In the genomic region with DNA sequence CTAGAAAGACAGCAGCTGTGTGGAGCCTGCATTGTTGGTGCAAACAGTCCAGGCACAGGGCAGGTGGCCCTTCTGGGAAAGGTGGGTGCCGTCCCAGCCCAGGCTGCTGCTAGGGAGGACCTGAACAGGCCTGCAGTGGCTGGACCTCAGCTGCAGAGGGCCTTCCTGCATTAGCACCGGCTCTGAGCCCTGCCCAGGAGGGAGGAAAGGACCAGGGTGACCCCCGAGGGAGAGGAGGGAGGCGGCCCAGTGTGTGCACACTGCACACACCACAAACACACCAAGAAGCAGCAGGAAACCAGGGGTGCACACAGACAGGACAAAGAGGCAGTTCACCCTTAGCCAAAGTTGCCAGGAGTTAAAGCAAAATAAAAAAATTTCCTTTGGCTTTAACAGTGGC, we compare ENCODE assay signal across 20 cellular contexts. TPM values are rescaled to one million over a fixed set of nuclear protein-coding genes. Genes with fewer than 3 reads are reported as not detected.
A peak's percentile ranks its signal among the peaks of the same experiment; 100 is the strongest.
DNase-seq lines count a peak whose midpoint lies in the region; ATAC-seq, FAIRE-seq and TF ChIP-seq lines count a peak whose summit lies in the region.
"Had no signal": no experiment of that assay in that cellular context is flagged by ENCODE, and none has a peak within 500 bp of the region (broad histone marks: within the 10 kb centered on the region; RNA-seq: fewer than 3 reads in every experiment).

No MANE protein-coding gene starts in this region.

- no peak overlapping the region for H3K4me2 ChIP-seq in HepG2 (ENCODE audit: low read depth, low read length)
- H3K4me2 ChIP-seq: KMS-11, neural progenitor cell had no signal

- intact Hi-C loops in Panc1 (cut with micrococcal nuclease; ENCODE audit: unreplicated experiment) (no loop called here), HepG2 (cut with micrococcal nuclease; ENCODE audit: unreplicated experiment) (no loop called here)

- in situ Hi-C loops in Panc1 (cut with HindIII; ENCODE audit: low pct_unique_long_range_greater_than_20kb, low sequenced_read_pairs), result no loop called here
- in situ Hi-C loops in HepG2 (cut with HindIII; ENCODE audit: extremely low pct_ligation_motif_present, low pct_unique_long_range_greater_than_20kb), result no loop called here

- H3K4me3 ChIP-seq in Panc1 (ENCODE audit: low read depth in 2 of 2, low read length in 2 of 2), result no peak overlapping the region
- H3K4me3 ChIP-seq in HepG2 (replicated peaks in 1 of 3; ENCODE audit: insufficient read depth in 1 of 3, low read depth in 2 of 3, low read length in 3 of 3), result no peak overlapping the region
- H3K4me3 ChIP-seq: lower lobe of right lung, neural progenitor cell, prostate gland had no signal

- WGBS in HepG2 (ENCODE audit: low lambda C conversion rate), result 85% methylated on average over 3 of the region's 4 CpGs

- H3K27me3 ChIP-seq in Panc1 (ENCODE audit: control insufficient read depth, insufficient read depth, low read length), result no peaks in the 10 kb centered on the region
- no peaks in the 10 kb centered on the region for H3K27me3 ChIP-seq in HepG2 (ENCODE audit: control insufficient read depth in 1 of 2, insufficient read depth in 2 of 2, low read length in 2 of 2)
- H3K27me3 ChIP-seq: brain microvascular endothelial cell, neural progenitor cell had no signal

- peak; percentile 74 for ATAC-seq in Panc1
- peak; percentile 75 for ATAC-seq in HepG2
- ATAC-seq: activated T-helper 17 cell treated with anti-CD3 and anti-CD28 coated beads, Interleukin-2, amount 50 U/mL, for 72 hours had no signal

- no peak for TF ChIP-seq POLR2A in HepG2 (IDR thresholded peaks at IDR 0.05; ENCODE audit: insufficient read depth in 1 of 2, low read depth in 2 of 2, low read length in 2 of 2)

- TF ChIP-seq EP300 in HepG2 (IDR thresholded peaks at IDR 0.05; ENCODE audit: low read depth in 2 of 2, low read length in 2 of 2), result no peak
- TF ChIP-seq EP300 in HepG2 (CRISPR knock-in tag; IDR thresholded peaks at IDR 0.05; ENCODE audit: borderline replicate concordance), result no peak

- TF ChIP-seq CTCF in GM10266 (IDR thresholded peaks at IDR 0.05; ENCODE audit: control insufficient read depth, insufficient read depth, low read depth, missing control alignments), result peak; percentile 16
- no peak for TF ChIP-seq CTCF in Panc1 (IDR thresholded peaks at IDR 0.05)
- no peak for TF ChIP-seq CTCF in HepG2 (CRISPR knock-in tag; IDR thresholded peaks at IDR 0.05)

- no peaks in the 10 kb centered on the region for H4K20me1 ChIP-seq in HepG2 (ENCODE audit: insufficient read depth, low read length)

- no peak overlapping the region for H2AFZ ChIP-seq in HepG2 (ENCODE audit: low read length)
- H2AFZ ChIP-seq: neural progenitor cell had no signal

- H3K27ac ChIP-seq in Panc1 (ENCODE audit: low read length), result no peak overlapping the region
- no peak overlapping the region for H3K27ac ChIP-seq in HepG2 (ENCODE audit: extremely low read length, insufficient read depth, low read length)
- H3K27ac ChIP-seq: brain microvascular endothelial cell, KMS-11, lower lobe of right lung, prostate gland, WERI-Rb-1 had no signal

- H3K9me3 ChIP-seq in Panc1 (ENCODE audit: control insufficient read depth, insufficient read depth, low read depth, low read length), result no peaks in the 10 kb centered on the region
- H3K9me3 ChIP-seq in HepG2 (ENCODE audit: low read length), result no peaks in the 10 kb centered on the region
- H3K9me3 ChIP-seq: lower lobe of right lung, prostate gland had no signal

- DNase-seq in GM10266 (ENCODE audit: extremely low spot score) (no peak), Panc1 (ENCODE audit: low read depth, low spot score) (no peak), HepG2 (ENCODE audit: low spot score) (no peak), NAMALWA (ENCODE audit: low spot score) (no peak), ureter (ENCODE audit: low spot score) (no peak), NCI-H2171 treated with DMSO at 0.1 percent for 48 hours (lab: John Stamatoyannopoulos, UW) (no peak)
- DNase-seq: brain microvascular endothelial cell, cortex of kidney, HFFc6, kidney, lower lobe of right lung, MV-4-11, NCI-H1694 treated with DMSO at 0.1 percent for 48 hours, substantia nigra, WERI-Rb-1 had no signal

- no peak for TF ChIP-seq RAD21 in HepG2 (CRISPR knock-in tag; IDR thresholded peaks at IDR 0.05)

- no peaks in the 10 kb centered on the region for H3K79me2 ChIP-seq in HepG2 (ENCODE audit: insufficient read depth, low read length)

- H3K9ac ChIP-seq in HepG2 (ENCODE audit: insufficient read depth, low read depth, low read length), result no peak overlapping the region
- H3K9ac ChIP-seq: KMS-11, neural progenitor cell had no signal

- FAIRE-seq in HepG2 (lab: Jason Lieb, UNC), result no peak
- FAIRE-seq: kidney, urothelium cell line had no signal

- BruUV-seq in Panc1 (replicated peaks; lab: Mats Ljungman, UMichigan) (no TSS peak), HepG2 (replicated peaks; lab: Mats Ljungman, UMichigan) (no TSS peak)

- POLR2A ChIA-PET in Panc1 (lab: Charles Lee) (no interaction called here), HepG2 (lab: Yijun Ruan, JAX) (interaction anchor here (1.4 kb wide), 1 partner anchor 8 kb away, joined by 4 read pairs; a partner anchor contains a TSS)

- H3K4me1 ChIP-seq in Panc1 (ENCODE audit: control insufficient read depth, insufficient read depth, low read length) (peaks cover 3% of the 10 kb centered on the region; the same call in 1 of the 2 replicates), HepG2 (ENCODE audit: insufficient read depth, low read length) (peaks cover 12% of the 10 kb centered on the region; the same call in 1 of the 2 replicates)
- H3K4me1 ChIP-seq: lower lobe of right lung, neural progenitor cell, prostate gland had no signal

- H3K36me3 ChIP-seq in Panc1 (ENCODE audit: control insufficient read depth, insufficient read depth, low read length), result no peaks in the 10 kb centered on the region
- H3K36me3 ChIP-seq in HepG2 (replicated peaks in 1 of 2; ENCODE audit: control insufficient read depth in 1 of 2, insufficient read depth in 2 of 2, low read length in 2 of 2), result peaks cover 9 to 28% of the 10 kb centered on the region in 2 experiments; a peak in 4 of 5 replicates
- H3K36me3 ChIP-seq: brain microvascular endothelial cell, neural progenitor cell, prostate gland had no signal

- CTCF ChIA-PET in Panc1 (lab: Charles Lee), result no interaction called here
- CTCF ChIA-PET in HepG2 (lab: Yijun Ruan, JAX; ENCODE audit: low intra/inter-chr PET ratio, low total read pairs), result no interaction called here

RNA-seq across cellular contexts. Expression of a gene that starts 8.0 kb away (rescaled TPM):
- total RNA-seq in Panc1 (2021; ENCODE audit: unreplicated experiment) (116 TPM), HepG2 (2016; rRNA removed; fragmentation: Illumina TruSeq; extraction: Trizol) (77.1 and 77.9 TPM in 2 replicates), ureter (43.0 TPM)
- polyA plus RNA-seq in Panc1 (2012; ENCODE audit: insufficient read length), result 116 TPM
- total RNA-seq in HepG2 (2016; cell fraction: cytosol; rRNA removed; fragmentation: Illumina TruSeq; extraction: Trizol; ENCODE audit: low read depth), result 37.0 and 40.3 TPM in 2 replicates
- 75.8 and 78.5 TPM in 2 replicates for total RNA-seq in HepG2 (2016; cell fraction: insoluble cytoplasmic fraction; rRNA removed; fragmentation: Illumina TruSeq; extraction: Trizol)
- 82.5 and 88.7 TPM in 2 replicates for total RNA-seq in HepG2 (2016; cell fraction: membrane; rRNA removed; fragmentation: Illumina TruSeq; extraction: Trizol)
- 27.7 and 31.2 TPM in 2 replicates for total RNA-seq in HepG2 (2016; cell fraction: nucleus; rRNA removed; fragmentation: Illumina TruSeq; extraction: Trizol)
- 18.0 and 23.8 TPM in 2 replicates for polyA plus RNA-seq in HepG2 (2011; rRNA removed)
- 15.3 and 23.5 TPM in 2 replicates for polyA plus RNA-seq in HepG2 (2011; cell fraction: cytosol; rRNA removed)
- 14.4 and 15.9 TPM in 2 replicates for polyA plus RNA-seq in HepG2 (2011; cell fraction: nucleus; rRNA removed)
- 14.5 and 23.5 TPM in 2 replicates for polyA plus RNA-seq in HepG2 (2012)
- polyA plus RNA-seq in HepG2 (2016; cell fraction: cytosol; fragmentation: Illumina TruSeq; extraction: Trizol; ENCODE audit: low read depth), result 28.3 and 31.0 TPM in 2 replicates
- 59.5 and 70.5 TPM in 2 replicates for polyA plus RNA-seq in HepG2 (2016; cell fraction: insoluble cytoplasmic fraction; fragmentation: Illumina TruSeq; extraction: Trizol; ENCODE audit: low read depth)
- polyA plus RNA-seq in HepG2 (2016; cell fraction: membrane; fragmentation: Illumina TruSeq; extraction: Trizol; ENCODE audit: low read depth), result 47.3 and 51.7 TPM in 2 replicates
- 43.9 and 45.1 TPM in 2 replicates for polyA plus RNA-seq in HepG2 (2016; cell fraction: nucleus; fragmentation: Illumina TruSeq; extraction: Trizol; ENCODE audit: insufficient read depth, low read depth)
- 89.6 and 210 TPM in 2 replicates for polyA minus RNA-seq in HepG2 (2011; rRNA and poly(A)+ RNA removed; ENCODE audit: low replicate concordance)
- polyA minus RNA-seq in HepG2 (2011; cell fraction: cytosol; rRNA and poly(A)+ RNA removed), result 28.3 and 32.7 TPM in 2 replicates
- 9.9 and 10.2 TPM in 2 replicates for polyA minus RNA-seq in HepG2 (2011; cell fraction: nucleus; rRNA and poly(A)+ RNA removed)

RNA-seq across cellular contexts. Expression of a gene that starts 15.3 kb away (rescaled TPM):
- total RNA-seq in Panc1 (2021; ENCODE audit: unreplicated experiment) (21.3 TPM), HepG2 (2016; rRNA removed; fragmentation: Illumina TruSeq; extraction: Trizol) (38.3 and 42.9 TPM in 2 replicates), ureter (11.8 TPM)
- 21.1 TPM for polyA plus RNA-seq in Panc1 (2012; ENCODE audit: insufficient read length)
- total RNA-seq in HepG2 (2016; cell fraction: cytosol; rRNA removed; fragmentation: Illumina TruSeq; extraction: Trizol; ENCODE audit: low read depth), result 129 and 144 TPM in 2 replicates
- total RNA-seq in HepG2 (2016; cell fraction: insoluble cytoplasmic fraction; rRNA removed; fragmentation: Illumina TruSeq; extraction: Trizol), result 34.3 and 45.4 TPM in 2 replicates
- total RNA-seq in HepG2 (2016; cell fraction: membrane; rRNA removed; fragmentation: Illumina TruSeq; extraction: Trizol), result 94.5 and 107 TPM in 2 replicates
- total RNA-seq in HepG2 (2016; cell fraction: nucleus; rRNA removed; fragmentation: Illumina TruSeq; extraction: Trizol), result 16.5 and 17.4 TPM in 2 replicates
- polyA plus RNA-seq in HepG2 (2011; rRNA removed), result 24.4 and 25.5 TPM in 2 replicates
- 21.8 and 27.1 TPM in 2 replicates for polyA plus RNA-seq in HepG2 (2011; cell fraction: cytosol; rRNA removed)
- 11.1 and 15.6 TPM in 2 replicates for polyA plus RNA-seq in HepG2 (2011; cell fraction: nucleus; rRNA removed)
- polyA plus RNA-seq in HepG2 (2012), result 14.0 and 18.0 TPM in 2 replicates
- 136 and 147 TPM in 2 replicates for polyA plus RNA-seq in HepG2 (2016; cell fraction: cytosol; fragmentation: Illumina TruSeq; extraction: Trizol; ENCODE audit: low read depth)
- 33.1 and 37.0 TPM in 2 replicates for polyA plus RNA-seq in HepG2 (2016; cell fraction: insoluble cytoplasmic fraction; fragmentation: Illumina TruSeq; extraction: Trizol; ENCODE audit: low read depth)
- polyA plus RNA-seq in HepG2 (2016; cell fraction: membrane; fragmentation: Illumina TruSeq; extraction: Trizol; ENCODE audit: low read depth), result 87.1 and 93.3 TPM in 2 replicates
- polyA plus RNA-seq in HepG2 (2016; cell fraction: nucleus; fragmentation: Illumina TruSeq; extraction: Trizol; ENCODE audit: insufficient read depth, low read depth), result 39.4 and 39.9 TPM in 2 replicates
- polyA minus RNA-seq in HepG2 (2011; rRNA and poly(A)+ RNA removed; ENCODE audit: low replicate concordance), result 14.3 and 48.1 TPM in 2 replicates
- polyA minus RNA-seq in HepG2 (2011; cell fraction: cytosol; rRNA and poly(A)+ RNA removed), result 4.0 and 7.8 TPM in 2 replicates
- polyA minus RNA-seq in HepG2 (2011; cell fraction: nucleus; rRNA and poly(A)+ RNA removed), result 7.0 and 7.9 TPM in 2 replicates

RNA-seq across cellular contexts. Expression of a gene that starts 15.5 kb away (rescaled TPM):
- 112 TPM for total RNA-seq in Panc1 (2021; ENCODE audit: unreplicated experiment)
- polyA plus RNA-seq in Panc1 (2012; ENCODE audit: insufficient read length), result 39.6 TPM
- total RNA-seq in HepG2 (2016; rRNA removed; fragmentation: Illumina TruSeq; extraction: Trizol), result 25.7 and 52.2 TPM in 2 replicates
- total RNA-seq in HepG2 (2016; cell fraction: cytosol; rRNA removed; fragmentation: Illumina TruSeq; extraction: Trizol; ENCODE audit: low read depth), result 59.1 and 64.2 TPM in 2 replicates
- total RNA-seq in HepG2 (2016; cell fraction: insoluble cytoplasmic fraction; rRNA removed; fragmentation: Illumina TruSeq; extraction: Trizol), result 20.9 and 52.7 TPM in 2 replicates
- total RNA-seq in HepG2 (2016; cell fraction: membrane; rRNA removed; fragmentation: Illumina TruSeq; extraction: Trizol), result 57.6 and 66.6 TPM in 2 replicates
- total RNA-seq in HepG2 (2016; cell fraction: nucleus; rRNA removed; fragmentation: Illumina TruSeq; extraction: Trizol), result 72.5 and 80.9 TPM in 2 replicates
- polyA plus RNA-seq in HepG2 (2011; rRNA removed), result 23.2 and 25.3 TPM in 2 replicates
- 4.8 and 9.4 TPM in 2 replicates for polyA plus RNA-seq in HepG2 (2011; cell fraction: cytosol; rRNA removed)
- 134 and 225 TPM in 2 replicates for polyA plus RNA-seq in HepG2 (2011; cell fraction: nucleus; rRNA removed)
- 14.9 and 21.3 TPM in 2 replicates for polyA plus RNA-seq in HepG2 (2012)
- polyA plus RNA-seq in HepG2 (2016; cell fraction: cytosol; fragmentation: Illumina TruSeq; extraction: Trizol; ENCODE audit: low read depth), result 4.1 and 5.2 TPM in 2 replicates
- 21.3 and 29.5 TPM in 2 replicates for polyA plus RNA-seq in HepG2 (2016; cell fraction: insoluble cytoplasmic fraction; fragmentation: Illumina TruSeq; extraction: Trizol; ENCODE audit: low read depth)
- polyA plus RNA-seq in HepG2 (2016; cell fraction: membrane; fragmentation: Illumina TruSeq; extraction: Trizol; ENCODE audit: low read depth), result 11.4 and 13.7 TPM in 2 replicates
- 185 and 194 TPM in 2 replicates for polyA plus RNA-seq in HepG2 (2016; cell fraction: nucleus; fragmentation: Illumina TruSeq; extraction: Trizol; ENCODE audit: insufficient read depth, low read depth)
- polyA minus RNA-seq in HepG2 (2011; rRNA and poly(A)+ RNA removed; ENCODE audit: low replicate concordance), result 104 and 245 TPM in 2 replicates
- 12.9 and 22.7 TPM in 2 replicates for polyA minus RNA-seq in HepG2 (2011; cell fraction: cytosol; rRNA and poly(A)+ RNA removed)
- 79.4 and 111 TPM in 2 replicates for polyA minus RNA-seq in HepG2 (2011; cell fraction: nucleus; rRNA and poly(A)+ RNA removed)
- 42.4 TPM for total RNA-seq in ureter

RNA-seq across cellular contexts. Expression of a gene that starts 59.0 kb away (rescaled TPM):
- 88.7 TPM for total RNA-seq in Panc1 (2021; ENCODE audit: unreplicated experiment)
- 98.3 TPM for polyA plus RNA-seq in Panc1 (2012; ENCODE audit: insufficient read length)
- 16.2 and 35.3 TPM in 2 replicates for total RNA-seq in HepG2 (2016; rRNA removed; fragmentation: Illumina TruSeq; extraction: Trizol)
- total RNA-seq in HepG2 (2016; cell fraction: cytosol; rRNA removed; fragmentation: Illumina TruSeq; extraction: Trizol; ENCODE audit: low read depth), result 20.1 and 20.5 TPM in 2 replicates
- total RNA-seq in HepG2 (2016; cell fraction: insoluble cytoplasmic fraction; rRNA removed; fragmentation: Illumina TruSeq; extraction: Trizol), result 14.0 and 36.7 TPM in 2 replicates
- total RNA-seq in HepG2 (2016; cell fraction: membrane; rRNA removed; fragmentation: Illumina TruSeq; extraction: Trizol), result 16.8 and 21.8 TPM in 2 replicates
- total RNA-seq in HepG2 (2016; cell fraction: nucleus; rRNA removed; fragmentation: Illumina TruSeq; extraction: Trizol), result 62.3 and 64.4 TPM in 2 replicates
- polyA plus RNA-seq in HepG2 (2011; rRNA removed), result 37.1 and 51.2 TPM in 2 replicates
- 23.3 and 24.4 TPM in 2 replicates for polyA plus RNA-seq in HepG2 (2011; cell fraction: cytosol; rRNA removed)
- 163 and 166 TPM in 2 replicates for polyA plus RNA-seq in HepG2 (2011; cell fraction: nucleus; rRNA removed)
- 30.1 and 31.6 TPM in 2 replicates for polyA plus RNA-seq in HepG2 (2012)
- 3.0 and 3.4 TPM in 2 replicates for polyA plus RNA-seq in HepG2 (2016; cell fraction: cytosol; fragmentation: Illumina TruSeq; extraction: Trizol; ENCODE audit: low read depth)
- 12.3 and 14.0 TPM in 2 replicates for polyA plus RNA-seq in HepG2 (2016; cell fraction: insoluble cytoplasmic fraction; fragmentation: Illumina TruSeq; extraction: Trizol; ENCODE audit: low read depth)
- 7.1 and 7.4 TPM in 2 replicates for polyA plus RNA-seq in HepG2 (2016; cell fraction: membrane; fragmentation: Illumina TruSeq; extraction: Trizol; ENCODE audit: low read depth)
- polyA plus RNA-seq in HepG2 (2016; cell fraction: nucleus; fragmentation: Illumina TruSeq; extraction: Trizol; ENCODE audit: insufficient read depth, low read depth), result 129 and 136 TPM in 2 replicates
- 183 and 431 TPM in 2 replicates for polyA minus RNA-seq in HepG2 (2011; rRNA and poly(A)+ RNA removed; ENCODE audit: low replicate concordance)
- 26.3 and 37.6 TPM in 2 replicates for polyA minus RNA-seq in HepG2 (2011; cell fraction: cytosol; rRNA and poly(A)+ RNA removed)
- 111 and 121 TPM in 2 replicates for polyA minus RNA-seq in HepG2 (2011; cell fraction: nucleus; rRNA and poly(A)+ RNA removed)
- total RNA-seq in ureter, result 59.4 TPM
